In genomic region chr4:107058828-107059227, GRCh38 we compare ENCODE assay signal across 25 cellular contexts. TPM values are rescaled to one million over a fixed set of nuclear protein-coding genes. Genes with fewer than 3 reads are reported as not detected.
DNase-seq lines count a peak whose midpoint lies in the region; ATAC-seq, FAIRE-seq and TF ChIP-seq lines count a peak whose summit lies in the region.
"Had no signal": no experiment of that assay in that cellular context is flagged by ENCODE, and none has a peak within 500 bp of the region (broad histone marks: within the 10 kb centered on the region; RNA-seq: fewer than 3 reads in every experiment).

No MANE protein-coding gene starts in this region.

- H2AFZ ChIP-seq in ACC112 (ENCODE audit: low read length, unreplicated experiment): peak overlapping the region; percentile 35
- no peak overlapping the region for H2AFZ ChIP-seq in GM23248

- intact Hi-C loops in left colon (cut with DNase I, micrococcal nuclease): no loop called here

- H3K27me3 ChIP-seq in ACC112 (ENCODE audit: insufficient read depth, low read length) (no peaks in the 10 kb centered on the region), GM23248 (replicated peaks; ENCODE audit: insufficient read depth) (no peaks in the 10 kb centered on the region)
- H3K27me3 ChIP-seq: left lung, Peyer's patch, SJCRH30, spleen, uterus had no signal

- no peaks in the 10 kb centered on the region for H3K9me3 ChIP-seq in GM23248 (ENCODE audit: low read depth)
- H3K9me3 ChIP-seq: left lung, Peyer's patch, SJCRH30, spleen, uterus had no signal

- TF ChIP-seq CTCF in fibroblast of the aortic adventitia (IDR thresholded peaks at IDR 0.05; ENCODE audit: insufficient read depth, low read length): no peak

- no peaks in the 10 kb centered on the region for H3K79me2 ChIP-seq in ACC112 (ENCODE audit: control insufficient read depth, insufficient read depth, low read length, unreplicated experiment)
- H3K79me2 ChIP-seq in GM23248 (ENCODE audit: insufficient read depth): no peaks in the 10 kb centered on the region

- FAIRE-seq in GM19239 (lab: Jason Lieb, UNC) (no peak), GM12891 (lab: Jason Lieb, UNC) (no peak)

- no peak for TF ChIP-seq POLR2A in GM12891 (IDR thresholded peaks at IDR 0.05; ENCODE audit: low read depth, low read length)

- in situ Hi-C loops in GM23248 (cut with MboI): no loop called here

- WGBS in GM23248 (ENCODE audit: low coverage in 1 of 2, low lambda C conversion rate in 2 of 2, missing lambda C conversion rate in 2 of 2), 2 experiments: 0% methylated on average over 1 of the region's 1 CpG

- no peak overlapping the region for H3K4me2 ChIP-seq in GM23248 (ENCODE audit: unreplicated experiment)

- H3K9ac ChIP-seq in GM23248: no peak overlapping the region

- H3K27ac ChIP-seq in ACC112 (ENCODE audit: low read depth, low read length) (0 out of 2 replicates have a peak overlapping the region, but pooled peaks have one; percentile 8), GM23248 (no peak overlapping the region)
- H3K27ac ChIP-seq: left lung, Peyer's patch, SJCRH30, spleen, uterus had no signal

- DNase-seq in GM23248 (peak; percentile 63), fibroblast of the aortic adventitia (ENCODE audit: low read depth) (peak; percentile 15), DMS79 treated with DMSO at 0.1 percent for 48 hours (lab: John Stamatoyannopoulos, UW) (no peak), GM19239 (ENCODE audit: insufficient read length, low spot score) (no peak), left colon (no peak), GM12891 (ENCODE audit: insufficient read length, low spot score) (no peak)
- DNase-seq: activated CD4-positive, alpha-beta T cell treated with anti-CD3 and anti-CD28 coated beads, Interleukin-2, amount 10 ng/mL, durations not matched to agents 24 days and 14 days; activated CD8-positive, alpha-beta memory T cell treated with anti-CD3 and anti-CD28 coated beads, Interleukin-2, amount 10 ng/mL, durations not matched to agents 7 days and 5 days; activated naive CD4-positive, alpha-beta T cell treated with anti-CD3 and anti-CD28 coated beads, Interleukin-2, amount 50 U/mL, for 16 hours; activated T-cell treated with anti-CD3 and anti-CD28 coated beads, Interleukin-2, amount 50 U/mL, for 72 hours; C1 segment of cervical spinal cord; left lung; MM.1S; naive thymus-derived CD8-positive, alpha-beta T cell; NCI-H146; NCI-H524; occipital lobe; Peyer's patch; SJCRH30; spleen; stimulated activated CD4-positive, alpha-beta T cell treated with anti-CD3 and anti-CD28 coated beads, Interleukin-4, amount 100 ng/mL, for 24 hours; stimulated activated naive CD4-positive, alpha-beta T cell; uterus had no signal

- H3K36me3 ChIP-seq in ACC112 (ENCODE audit: insufficient read depth, low read length) (no peaks in the 10 kb centered on the region), GM23248 (ENCODE audit: low read depth) (no peaks in the 10 kb centered on the region)
- H3K36me3 ChIP-seq: left lung, Peyer's patch, SJCRH30, spleen, uterus had no signal

- H3K9me2 ChIP-seq in GM23248 (ENCODE audit: insufficient read depth): no peaks in the 10 kb centered on the region

- ATAC-seq in SK-N-SH treated with all-trans-retinoic acid at 6 μM for 48 hours: peak; percentile 71
- ATAC-seq in left colon: no peak
- ATAC-seq: activated CD8-positive, alpha-beta memory T cell treated with anti-CD3 and anti-CD28 coated beads, Interleukin-2, amount 10 ng/mL, durations not matched to agents 7 days and 5 days; left lung; naive thymus-derived CD8-positive, alpha-beta T cell had no signal

- H3K4me3 ChIP-seq in ACC112 (ENCODE audit: low read depth, low read length) (peak overlapping the region; percentile 35), GM23248 (no peak overlapping the region), fibroblast of the aortic adventitia (ENCODE audit: low read depth, low read length) (no peak overlapping the region)
- H3K4me3 ChIP-seq: left lung, Peyer's patch, SJCRH30, spleen, uterus had no signal

- H3F3A ChIP-seq in GM23248 (ENCODE audit: insufficient read depth): peaks cover 9% of the 10 kb centered on the region; the same call in 1 of the 2 replicates

- H4K20me1 ChIP-seq in GM23248 (ENCODE audit: insufficient read depth): no peaks in the 10 kb centered on the region

- peaks cover 10% of the 10 kb centered on the region for H3K4me1 ChIP-seq in ACC112 (ENCODE audit: control insufficient read depth, insufficient read depth, low read length, unreplicated experiment)
- peaks cover 20% of the 10 kb centered on the region for H3K4me1 ChIP-seq in GM23248 (ENCODE audit: insufficient read depth)
- H3K4me1 ChIP-seq: left lung, Peyer's patch, SJCRH30, spleen, uterus had no signal

TF ChIP-seq in SK-N-SH treated with all-trans-retinoic acid at 6 μM for 48 hours, 23 proteins besides CTCF, POLR2A, EP300 and RAD21 (continues in another document):
- TF ChIP-seq ZC3H10 (CRISPR knock-in tag; IDR thresholded peaks at IDR 0.05) (no peak), ESRRG (CRISPR knock-in tag; IDR thresholded peaks at IDR 0.05) (no peak), ZNF8 (CRISPR knock-in tag; IDR thresholded peaks at IDR 0.05) (no peak), ZFP3 (CRISPR knock-in tag; IDR thresholded peaks at IDR 0.05) (no peak), TOX (CRISPR knock-in tag; IDR thresholded peaks at IDR 0.05; ENCODE audit: borderline replicate concordance) (no peak), BACH2 (CRISPR knock-in tag; IDR thresholded peaks at IDR 0.05; ENCODE audit: borderline replicate concordance) (no peak), PPARA (CRISPR knock-in tag; IDR thresholded peaks at IDR 0.05; ENCODE audit: borderline replicate concordance) (no peak)
- TF ChIP-seq, protein P1, sequence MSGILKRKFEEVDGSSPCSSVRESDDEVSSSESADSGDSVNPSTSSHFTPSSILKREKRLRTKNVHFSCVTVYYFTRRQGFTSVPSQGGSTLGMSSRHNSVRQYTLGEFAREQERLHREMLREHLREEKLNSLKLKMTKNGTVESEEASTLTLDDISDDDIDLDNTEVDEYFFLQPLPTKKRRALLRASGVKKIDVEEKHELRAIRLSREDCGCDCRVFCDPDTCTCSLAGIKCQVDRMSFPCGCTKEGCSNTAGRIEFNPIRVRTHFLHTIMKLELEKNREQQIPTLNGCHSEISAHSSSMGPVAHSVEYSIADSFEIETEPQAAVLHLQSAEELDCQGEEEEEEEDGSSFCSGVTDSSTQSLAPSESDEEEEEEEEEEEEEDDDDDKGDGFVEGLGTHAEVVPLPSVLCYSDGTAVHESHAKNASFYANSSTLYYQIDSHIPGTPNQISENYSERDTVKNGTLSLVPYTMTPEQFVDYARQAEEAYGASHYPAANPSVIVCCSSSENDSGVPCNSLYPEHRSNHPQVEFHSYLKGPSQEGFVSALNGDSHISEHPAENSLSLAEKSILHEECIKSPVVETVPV (CRISPR knock-in tag; IDR thresholded peaks at IDR 0.05): no peak

TF ChIP-seq in GM12891, 5 proteins besides CTCF, POLR2A, EP300 and RAD21:
- TF ChIP-seq POLR2AphosphoS5 (IDR thresholded peaks at IDR 0.05; ENCODE audit: low read depth, low read length) (no peak), POU2F2 (IDR thresholded peaks at IDR 0.05; ENCODE audit: low read depth, low read length) (no peak), TAF1 (IDR thresholded peaks at IDR 0.05; ENCODE audit: low read depth, low read length) (no peak), PAX5 (IDR thresholded peaks at IDR 0.05; ENCODE audit: insufficient read depth, low read length, severe bottlenecking) (no peak), SPI1 (IDR thresholded peaks at IDR 0.05; ENCODE audit: low read depth, low read length) (no peak)

RNA-seq across cellular contexts. Expression of gene DKK2, which starts 22.7 kb away (rescaled TPM):
- total RNA-seq in GM23248 (2014; rRNA removed; shearing (Covaris generic)): 4.3 and 8.2 TPM in 2 replicates
- 3.1 and 3.2 TPM in 2 replicates for polyA plus RNA-seq in GM23248 (2016; fragmentation: Nextera tagmentation; extraction: Ambion mirVana)
- total RNA-seq in fibroblast of the aortic adventitia (ENCODE audit: low replicate concordance) (0.27 and 0.82 TPM in 2 replicates), left colon (under 1 TPM; 0.12 to 0.34 TPM)
- not detected for polyA plus RNA-seq in GM12891 (2012; ENCODE audit: low read depth, missing spikeins)
- total RNA-seq: activated CD4-positive, alpha-beta T cell treated with anti-CD3 and anti-CD28 coated beads, Interleukin-2, amount 10 ng/mL, durations not matched to agents 24 days and 14 days; activated CD8-positive, alpha-beta memory T cell treated with anti-CD3 and anti-CD28 coated beads, Interleukin-2, amount 10 ng/mL, durations not matched to agents 7 days and 5 days; activated T-cell treated with anti-CD3 and anti-CD28 coated beads, Interleukin-2, amount 50 U/mL, for 72 hours; naive thymus-derived CD8-positive, alpha-beta T cell had no signal
- polyA plus RNA-seq: naive thymus-derived CD8-positive, alpha-beta T cell had no signal

Comparison
In these comparisons a context has a peak if more than half of its experiments do, and no peak if none do; other contexts are left out.
1. DNase-seq: peak in GM23248 (single experiment) and fibroblast of the aortic adventitia (single experiment); none in DMS79 treated with DMSO at 0.1 percent for 48 hours (single experiment), GM19239 (single experiment), left colon (0 of 2) and GM12891 (single experiment).